In genomic region chr4:52658671-52659015, GRCh38 we compare ENCODE assay signal across 9 cellular contexts. TPM values are rescaled to one million over a fixed set of nuclear protein-coding genes. Genes with fewer than 3 reads are reported as not detected.
DNase-seq lines count a peak whose midpoint lies in the region; ATAC-seq, FAIRE-seq and TF ChIP-seq lines count a peak whose summit lies in the region.
"Had no signal": no experiment of that assay in that cellular context is flagged by ENCODE, and none has a peak within 500 bp of the region (broad histone marks: within the 10 kb centered on the region; RNA-seq: fewer than 3 reads in every experiment).

No MANE protein-coding gene starts in this region.

- peak in 1 of 2 experiments; percentile 3 for DNase-seq in A549 (ENCODE audit: low read depth in 1 of 2, low spot score in 1 of 2)
- no peak for DNase-seq in activated effector memory CD4-positive, alpha-beta T cell treated with anti-CD3 and anti-CD28 coated beads, Interleukin-2, amount 50 U/mL, for 16 hours
- no peak for DNase-seq in dedifferentiated amniotic fluid mesenchymal stem cell (ENCODE audit: extremely low spot score)
- DNase-seq in NK-92 treated with Interleukin-12 subunit alpha and Interleukin-12 subunit beta, amount 100 ng/mL, for 24 hours (lab: John Stamatoyannopoulos, UW), result no peak

- WGBS in A549 (ENCODE audit: missing lambda C conversion rate), result 4% methylated on average over 3 of the region's 37 CpGs

- no peak for TF ChIP-seq CTCF in A549 (IDR thresholded peaks at IDR 0.05)

- ATAC-seq in A549, result peak in 1 of 2 experiments; percentile 32; a peak in 3 of 6 replicates
- ATAC-seq in GM19351 (IDR thresholded peaks at IDR 0.05; ENCODE audit: unreplicated experiment), result peak; percentile 5

- no peaks in the 10 kb centered on the region for H3K27me3 ChIP-seq in mononuclear cell (ENCODE audit: insufficient read depth, low read length)

- no peak for FAIRE-seq in A549 (lab: Jason Lieb, UNC)
- FAIRE-seq: islet of Langerhans had no signal

- POLR2A ChIA-PET in A549 (lab: Yijun Ruan, JAX), result interaction anchor here (1.3 to 1.8 kb wide), 2 partner anchors 54 to 64 kb away, joined by 4 to 9 read pairs; no protein-coding TSS in a partner anchor

- CTCF ChIA-PET in A549 (lab: Yijun Ruan, JAX), result interaction anchor here (1.5 kb wide), 1 partner anchor 11 kb away, joined by 4 read pairs; no protein-coding TSS in a partner anchor

- no peak for TF ChIP-seq POLR2A in A549 (IDR thresholded peaks at IDR 0.05; ENCODE audit: low read length)

- peak overlapping the region; percentile 89 for H3K4me2 ChIP-seq in A549

- H3K4me3 ChIP-seq in A549 (peak overlapping the region; percentile 82), mononuclear cell (ENCODE audit: low read length) (peak overlapping the region; percentile 66)

- H3K9me3 ChIP-seq in A549 (no peaks in the 10 kb centered on the region), KOPT-K1 (ENCODE audit: insufficient read depth, low read length, poor library complexity, severe bottlenecking) (peaks cover 9% of the 10 kb centered on the region), mononuclear cell (ENCODE audit: low read depth, low read length) (no peaks in the 10 kb centered on the region)

- TF ChIP-seq EP300 in A549 (IDR thresholded peaks at IDR 0.05), result no peak

- H3K4me1 ChIP-seq in A549, result peaks cover 5% of the 10 kb centered on the region; the same call in 1 of the 3 replicates
- peaks cover 22% of the 10 kb centered on the region for H3K4me1 ChIP-seq in mononuclear cell (ENCODE audit: insufficient read depth, low read length)

- TF ChIP-seq RAD21 in A549 (conservative IDR thresholded peaks at IDR 0.05 in 1 of 2, IDR thresholded peaks at IDR 0.05 in 1 of 2), result no peak

- H3K36me3 ChIP-seq in KOPT-K1 (ENCODE audit: insufficient read depth, low read length), result no peaks in the 10 kb centered on the region

- H3K27ac ChIP-seq in A549, result peak overlapping the region; percentile 87 to 100
- peak overlapping the region; percentile 43 for H3K27ac ChIP-seq in KOPT-K1 (ENCODE audit: low read depth, low read length, poor library complexity, severe bottlenecking)
- peak overlapping the region; percentile 58 for H3K27ac ChIP-seq in cingulate gyrus (ENCODE audit: low read depth, low read length)

TF ChIP-seq in A549, 52 proteins besides CTCF, POLR2A, EP300 and RAD21:
- TF ChIP-seq MAZ (IDR thresholded peaks at IDR 0.05; ENCODE audit: borderline replicate concordance, low read depth, low read length) (no peak), CBX8 (IDR thresholded peaks at IDR 0.05) (no peak), MAX (IDR thresholded peaks at IDR 0.05) (no peak), SREBF2 (IDR thresholded peaks at IDR 0.05) (no peak), NFE2L2 (conservative IDR thresholded peaks at IDR 0.05; ENCODE audit: low read length) (no peak), USF2 (IDR thresholded peaks at IDR 0.05) (no peak), ZFP36 (IDR thresholded peaks at IDR 0.05; ENCODE audit: borderline replicate concordance, partially characterized antibody) (no peak)

RNA-seq across cellular contexts. Expression of gene USP46, which starts 0.5 kb away (rescaled TPM):
- polyA plus RNA-seq in A549 (2011; rRNA removed), result 15.9 and 16.4 TPM in 2 replicates
- polyA plus RNA-seq in A549 (2012; cell fraction: cytosol; rRNA removed), result 1.6 and 2.3 TPM in 2 replicates
- 1.3 and 1.7 TPM in 2 replicates for polyA plus RNA-seq in A549 (2012; cell fraction: nucleus; rRNA removed)
- polyA plus RNA-seq in A549 (2017; fragmentation: RNase III; extraction: RNeasy Plus Mini Kit Qiagen cat#74134 plus additional on column Dnase treatment), result 5.5 to 5.8 TPM (median 5.6 TPM) in 3 replicates
- polyA minus RNA-seq in A549 (2011; rRNA and poly(A)+ RNA removed), result 8.2 and 13.5 TPM in 2 replicates
- 6.9 TPM for total RNA-seq in mononuclear cell

Comparison
In these comparisons a context has a peak if more than half of its experiments do, and no peak if none do; other contexts are left out.
1. H3K27ac ChIP-seq: peak in every context shown above with its lines; median percentile 94 in A549; 58 in cingulate gyrus; 43 in KOPT-K1.